Comparison of ENCODE assay signal across 8 cellular contexts in genomic region chr1:78143152-78143551, GRCh38.
DNase-seq lines count a peak whose midpoint lies in the region; ATAC-seq, FAIRE-seq and TF ChIP-seq lines count a peak whose summit lies in the region.

No MANE protein-coding gene starts in this region.

- TF ChIP-seq CTCF in GM12865 (IDR thresholded peaks at IDR 0.05; ENCODE audit: insufficient read depth, low read depth, low read length, missing control alignments) (peak; percentile 3), IMR-90 (conservative IDR thresholded peaks at IDR 0.05; ENCODE audit: low read depth, low read length) (no peak), endothelial cell of umbilical vein (IDR thresholded peaks at IDR 0.05; ENCODE audit: extremely low read depth in 1 of 2, insufficient read depth in 1 of 2, low read depth in 1 of 2, low read length in 2 of 2) (no peak)

- no peak overlapping the region; the same call in 1 of the 2 replicates for H2BK120ac ChIP-seq in IMR-90 (ENCODE audit: low read depth, low read length)

- TF ChIP-seq RAD21 in IMR-90 (IDR thresholded peaks at IDR 0.05; ENCODE audit: low read length): no peak

- no peaks in the 10 kb centered on the region for H3K79me2 ChIP-seq in endothelial cell of umbilical vein (ENCODE audit: control insufficient read depth, insufficient read depth, low read length)

- no TSS peak for BruUV-seq in IMR-90 (replicated peaks; lab: Mats Ljungman, UMichigan)
- no TSS peak for BruUV-seq in endothelial cell of umbilical vein (replicated peaks; lab: Mats Ljungman, UMichigan)

- H2AK5ac ChIP-seq in IMR-90 (ENCODE audit: low read depth, low read length): no peak overlapping the region

- no peak overlapping the region for H2BK20ac ChIP-seq in IMR-90 (ENCODE audit: low read depth, low read length)

- H3K56ac ChIP-seq in IMR-90 (ENCODE audit: extremely low read depth, insufficient read depth, low read length): no peak overlapping the region

- H3K4ac ChIP-seq in IMR-90 (ENCODE audit: low read depth, low read length): no peak overlapping the region

- no peaks in the 10 kb centered on the region for H3K27me3 ChIP-seq in IMR-90 (ENCODE audit: control insufficient read depth, insufficient read depth, low read length)
- no peaks in the 10 kb centered on the region for H3K27me3 ChIP-seq in endothelial cell of umbilical vein (ENCODE audit: control insufficient read depth in 2 of 2, insufficient read depth in 2 of 2, low read length in 2 of 2)

- H2AFZ ChIP-seq in IMR-90 (replicated peaks; ENCODE audit: low read length, poor library complexity) (peak overlapping the region; percentile 27), endothelial cell of umbilical vein (ENCODE audit: low read depth, low read length) (peak overlapping the region; percentile 1)

- peak overlapping the region; percentile 37 for H3K4me3 ChIP-seq in GM12865 (ENCODE audit: low read depth, low read length)
- peak overlapping the region; percentile 7; the same call in 1 of the 2 replicates for H3K4me3 ChIP-seq in IMR-90 (ENCODE audit: insufficient read depth, low read depth, low read length)
- H3K4me3 ChIP-seq in endothelial cell of umbilical vein (replicated peaks in 1 of 3; ENCODE audit: insufficient read depth in 1 of 3, low read depth in 1 of 3, low read length in 3 of 3): no peak overlapping the region

- peak; percentile 63 for DNase-seq in GM12865 (ENCODE audit: low read depth)
- DNase-seq in IMR-90: no peak
- DNase-seq in endothelial cell of umbilical vein (ENCODE audit: low read depth, low spot score): no peak
- no peak for DNase-seq in NCI-H2227 treated with DMSO at 0.1 percent for 48 hours (lab: John Stamatoyannopoulos, UW)
- DNase-seq in posterior vena cava (ENCODE audit: low spot score): no peak
- DNase-seq in erythroblast (lab: John Stamatoyannopoulos, UW): no peak
- no peak for DNase-seq in middle frontal gyrus (ENCODE audit: extremely low spot score, low spot score)

- no peaks in the 10 kb centered on the region; the same call in 1 of the 2 replicates for H3K4me1 ChIP-seq in IMR-90 (ENCODE audit: control insufficient read depth, insufficient read depth, low read length)
- no peaks in the 10 kb centered on the region for H3K4me1 ChIP-seq in endothelial cell of umbilical vein (ENCODE audit: control insufficient read depth, extremely low read depth, insufficient read depth, low read length)

- H4K8ac ChIP-seq in IMR-90 (ENCODE audit: low read depth in 2 of 2, low read length in 2 of 2): peak overlapping the region in 1 of 2 experiments; percentile 32; a peak in 2 of 4 replicates

- H3K4me2 ChIP-seq in IMR-90 (ENCODE audit: low read depth, low read length): peak overlapping the region; percentile 23; the same call in 1 of the 2 replicates
- no peak overlapping the region for H3K4me2 ChIP-seq in endothelial cell of umbilical vein (ENCODE audit: insufficient read depth, low read length)

- H3K9ac ChIP-seq in IMR-90 (ENCODE audit: low read depth, low read length): no peak overlapping the region
- no peak overlapping the region for H3K9ac ChIP-seq in endothelial cell of umbilical vein (replicated peaks; ENCODE audit: extremely low read depth, insufficient read depth, low read length)

- intact Hi-C loops in IMR-90 (cut with micrococcal nuclease) (loop anchor here (10.0 kb wide), 1 partner anchor 202 kb away; no protein-coding TSS in a partner anchor), endothelial cell of umbilical vein (cut with micrococcal nuclease) (loop anchor here (10.0 kb wide), 2 partner anchors 192 to 352 kb away; partner anchors contain the start of gene PTGFR), posterior vena cava (cut with DNase I) (loop anchor here in 1 of 2 donors (5.0 kb wide), 1 partner anchor 464 kb away; no protein-coding TSS in a partner anchor)

- peak overlapping the region; percentile 35; the same call in 1 of the 2 replicates for H3K14ac ChIP-seq in IMR-90 (replicated peaks; ENCODE audit: low read depth, low read length)

- CTCF ChIA-PET in IMR-90 (lab: Yijun Ruan, JAX): interaction anchor here (4.4 kb wide), 1 partner anchor 465 kb away, joined by 32 read pairs; no protein-coding TSS in a partner anchor
- CTCF ChIA-PET in endothelial cell of umbilical vein (lab: Charles Lee): interaction anchor here (1.1 to 8.8 kb wide), 3 partner anchors 12 to 465 kb away, joined by 4 to 105 read pairs (median 4); no protein-coding TSS in a partner anchor

- H3K36me3 ChIP-seq in IMR-90 (ENCODE audit: control insufficient read depth, insufficient read depth, low read length) (no peaks in the 10 kb centered on the region), endothelial cell of umbilical vein (ENCODE audit: control insufficient read depth in 2 of 2, extremely low read depth in 1 of 2, insufficient read depth in 2 of 2, low read length in 2 of 2) (no peaks in the 10 kb centered on the region)

- no peak overlapping the region for H3K27ac ChIP-seq in IMR-90 (ENCODE audit: insufficient read depth, low read length)
- no peak overlapping the region for H3K27ac ChIP-seq in endothelial cell of umbilical vein (ENCODE audit: insufficient read depth, low read depth, low read length)

- H3K9me3 ChIP-seq in IMR-90 (ENCODE audit: control insufficient read depth, insufficient read depth, low read length) (no peaks in the 10 kb centered on the region), endothelial cell of umbilical vein (replicated peaks; ENCODE audit: control insufficient read depth, insufficient read depth, low read length) (no peaks in the 10 kb centered on the region)

- H3K79me1 ChIP-seq in IMR-90 (ENCODE audit: low read depth in 1 of 2, low read length in 2 of 2): no peaks in the 10 kb centered on the region

- dilution Hi-C loops in IMR-90 (cut with HindIII; ENCODE audit: low sequenced_read_pairs, unreplicated experiment): loop anchor here (10.0 kb wide), 1 partner anchor 462 kb away; no protein-coding TSS in a partner anchor
- dilution Hi-C loops in endothelial cell of umbilical vein (cut with MboI; ENCODE audit: extremely low pct_ligation_motif_present, low sequenced_read_pairs): no loop called here

- no peak overlapping the region for H2BK15ac ChIP-seq in IMR-90 (ENCODE audit: low read depth, low read length)

- no peak for TF ChIP-seq POLR2A in IMR-90 (IDR thresholded peaks at IDR 0.05; ENCODE audit: low read depth, low read length)
- TF ChIP-seq POLR2A in endothelial cell of umbilical vein (IDR thresholded peaks at IDR 0.05; ENCODE audit: low read depth, low read length): no peak
- no peak for TF ChIP-seq POLR2A in erythroblast (IDR thresholded peaks at IDR 0.05; ENCODE audit: low read length)

- H2BK5ac ChIP-seq in IMR-90 (ENCODE audit: low read depth, low read length, poor library complexity, severe bottlenecking): no peak overlapping the region

- POLR2A ChIA-PET in IMR-90 (lab: Charles Lee; ENCODE audit: unreplicated experiment) (no interaction called here), endothelial cell of umbilical vein (lab: Charles Lee) (no interaction called here)

- in situ Hi-C loops in IMR-90 (cut with MboI; ENCODE audit: low sequenced_read_pairs): no loop called here

- no peak overlapping the region for H2AK9ac ChIP-seq in IMR-90 (replicated peaks; ENCODE audit: low read depth, low read length, poor library complexity)

- no peaks in the 10 kb centered on the region for H4K20me1 ChIP-seq in IMR-90 (ENCODE audit: insufficient read depth, low read length)
- H4K20me1 ChIP-seq in endothelial cell of umbilical vein (replicated peaks; ENCODE audit: control insufficient read depth, extremely low read depth, insufficient read depth, low read length): no peaks in the 10 kb centered on the region

- FAIRE-seq in endothelial cell of umbilical vein (lab: Jason Lieb, UNC): no peak

- peak overlapping the region; percentile 16; the same call in 1 of the 2 replicates for H4K5ac ChIP-seq in IMR-90 (ENCODE audit: low read depth, low read length)

- peak; percentile 77 for ATAC-seq in GM21515 (IDR thresholded peaks at IDR 0.05; ENCODE audit: unreplicated experiment)
- ATAC-seq in IMR-90 (ENCODE audit: low read depth): no peak

- H3K23ac ChIP-seq in IMR-90 (ENCODE audit: low read depth, low read length): no peak overlapping the region

- H3K9me1 ChIP-seq in IMR-90 (ENCODE audit: insufficient read depth, low read length): no peaks in the 10 kb centered on the region
- H3K9me1 ChIP-seq in endothelial cell of umbilical vein (replicated peaks; ENCODE audit: control insufficient read depth, extremely low read depth, insufficient read depth, low read length): no peaks in the 10 kb centered on the region

- no peak overlapping the region for H3K18ac ChIP-seq in IMR-90 (ENCODE audit: low read depth, low read length)

- WGBS in IMR-90 (ENCODE audit: extremely low coverage in 2 of 2, insufficient read length in 1 of 2), 2 experiments: 100% methylated on average over 1 of the region's 4 CpGs; no CpG with 5 or more reads in 1 of the 2 experiments

- H4K91ac ChIP-seq in IMR-90 (ENCODE audit: insufficient read depth, low read depth, low read length): no peak overlapping the region

TF ChIP-seq in IMR-90, 13 proteins besides CTCF, POLR2A, EP300 and RAD21 (continues in another document):
- TF ChIP-seq MXI1 (IDR thresholded peaks at IDR 0.05; ENCODE audit: borderline replicate concordance, low read depth, low read length) (no peak), USF2 (IDR thresholded peaks at IDR 0.05; ENCODE audit: low read depth, low read length) (no peak)

TF ChIP-seq in endothelial cell of umbilical vein, 7 proteins besides CTCF, POLR2A, EP300 and RAD21:
- no peak for TF ChIP-seq MAX (IDR thresholded peaks at IDR 0.05; ENCODE audit: insufficient read depth, insufficient read length)

Comparison
In these comparisons a context has a peak if more than half of its experiments do, and no peak if none do; other contexts are left out.
1. H3K4me3 ChIP-seq: peak in GM12865 (single experiment) and IMR-90 (single experiment); none in endothelial cell of umbilical vein (0 of 3).